13 cellular contexts compared by ENCODE assay signal in genomic region chr12:32198555-32198954, GRCh38.
DNase-seq lines count a peak whose midpoint lies in the region; ATAC-seq, FAIRE-seq and TF ChIP-seq lines count a peak whose summit lies in the region.
"Had no signal": no experiment of that assay in that cellular context is flagged by ENCODE, and none has a peak within 500 bp of the region (broad histone marks: within the 10 kb centered on the region; RNA-seq: fewer than 3 reads in every experiment).

No MANE protein-coding gene starts in this region.

- in situ Hi-C loops in GM12878 (cut with MboI), result no loop called here

- POLR2A ChIA-PET in SK-N-SH (lab: Yijun Ruan, JAX) (no interaction called here), GM12878 (lab: Charles Lee) (interaction anchor here (0.6 kb wide), 1 partner anchor 512 kb away, joined by 3 read pairs; no protein-coding TSS in a partner anchor)

- BruUV-seq in GM12878 (replicated peaks; lab: Mats Ljungman, UMichigan), result no TSS peak

- no peak for TF ChIP-seq RAD21 in SK-N-SH (IDR thresholded peaks at IDR 0.05; ENCODE audit: low read length)
- no peak for TF ChIP-seq RAD21 in GM12878 (IDR thresholded peaks at IDR 0.05; ENCODE audit: insufficient read depth, low read depth, low read length)

- H3K27me3 ChIP-seq in SK-N-SH (ENCODE audit: insufficient read depth) (no peaks in the 10 kb centered on the region), Karpas-422 (ENCODE audit: low read length) (no peaks in the 10 kb centered on the region), GM12878 (replicated peaks in 1 of 2; ENCODE audit: control insufficient read depth in 2 of 2, insufficient read depth in 2 of 2, low read length in 1 of 2) (no peaks in the 10 kb centered on the region)

- ATAC-seq in SK-N-SH treated with all-trans-retinoic acid at 6 μM for 48 hours (no peak), GM12878 (0 out of 3 replicates have a peak, but pooled peaks have one; percentile 21), Right ventricle myocardium inferior (no peak), HG03139 (IDR thresholded peaks at IDR 0.05; ENCODE audit: unreplicated experiment) (no peak)
- ATAC-seq: A549 had no signal

- H3K9ac ChIP-seq in SK-N-SH (no peak overlapping the region), Karpas-422 (ENCODE audit: low read length) (no peak overlapping the region), GM12878 (ENCODE audit: control insufficient read depth, insufficient read depth, low read length) (no peak overlapping the region)

- H3K9me3 ChIP-seq in SK-N-SH (no peaks in the 10 kb centered on the region; the same call in 1 of the 2 replicates), Karpas-422 (ENCODE audit: low read length) (peaks cover 4% of the 10 kb centered on the region; the same call in 1 of the 2 replicates), GM12878 (replicated peaks; ENCODE audit: control insufficient read depth, insufficient read depth, low read length) (peaks cover 5% of the 10 kb centered on the region; the same call in 2 of the 3 replicates)

- H3K79me2 ChIP-seq in SK-N-SH (ENCODE audit: insufficient read depth) (peaks cover 8% of the 10 kb centered on the region; the same call in 1 of the 2 replicates), Karpas-422 (ENCODE audit: low read length) (peaks cover 70% of the 10 kb centered on the region), GM12878 (ENCODE audit: control insufficient read depth, insufficient read depth, low read length) (no peaks in the 10 kb centered on the region)

- no peak for TF ChIP-seq POLR2A in GM12878 (IDR thresholded peaks at IDR 0.05; ENCODE audit: low read depth, low read length)

- TF ChIP-seq EP300 in SK-N-SH (IDR thresholded peaks at IDR 0.05; ENCODE audit: borderline replicate concordance in 1 of 2, low read depth in 1 of 2, low read length in 1 of 2), result no peak
- TF ChIP-seq EP300 in GM12878 (IDR thresholded peaks at IDR 0.05; ENCODE audit: borderline replicate concordance in 1 of 2, control insufficient read depth in 1 of 2, low read depth in 2 of 2, low read length in 2 of 2), result no peak

- DNase-seq in SK-N-SH (no peak), Karpas-422 (no peak), GM12878 (ENCODE audit: low read depth, low spot score) (no peak), lung microvascular endothelial cell (ENCODE audit: low read depth in 2 of 2) (peak; percentile 14 to 88), Right ventricle myocardium inferior (ENCODE audit: missing footprints) (no peak), NCI-H2107 (lab: John Stamatoyannopoulos, UW) (no peak)
- DNase-seq: effector CD8-positive, alpha-beta T cell; occipital lobe had no signal

- H3K4me1 ChIP-seq in SK-N-SH (ENCODE audit: control insufficient read depth in 1 of 2, insufficient read depth in 2 of 2, low read depth in 1 of 2, low read length in 1 of 2), result peaks cover 2 to 9% of the 10 kb centered on the region in 2 experiments
- H3K4me1 ChIP-seq in Karpas-422 (ENCODE audit: low read length), result peaks cover 3% of the 10 kb centered on the region
- H3K4me1 ChIP-seq in GM12878 (ENCODE audit: control insufficient read depth, insufficient read depth, low read length), result no peaks in the 10 kb centered on the region
- H3K4me1 ChIP-seq: A549 had no signal

- H3F3A ChIP-seq in SK-N-SH (replicated peaks; ENCODE audit: insufficient read depth), result peaks cover 25% of the 10 kb centered on the region

- no peaks in the 10 kb centered on the region for H4K20me1 ChIP-seq in SK-N-SH (ENCODE audit: insufficient read depth)
- no peaks in the 10 kb centered on the region for H4K20me1 ChIP-seq in Karpas-422 (ENCODE audit: insufficient read depth, low read depth, low read length)
- no peaks in the 10 kb centered on the region for H4K20me1 ChIP-seq in GM12878 (ENCODE audit: control insufficient read depth, insufficient read depth)

- H3K36me3 ChIP-seq in SK-N-SH (replicated peaks in 1 of 2; ENCODE audit: control insufficient read depth in 1 of 2, insufficient read depth in 2 of 2, low read length in 1 of 2), result peaks cover 0 to 7% of the 10 kb centered on the region in 2 experiments
- H3K36me3 ChIP-seq in Karpas-422 (ENCODE audit: insufficient read depth, low read length), result peaks cover 8% of the 10 kb centered on the region; the same call in 1 of the 2 replicates
- H3K36me3 ChIP-seq in GM12878 (ENCODE audit: control insufficient read depth in 2 of 2, insufficient read depth in 2 of 2, low read length in 1 of 2), result no peaks in the 10 kb centered on the region

- CTCF ChIA-PET in SK-N-SH (lab: Yijun Ruan, JAX), result no interaction called here
- CTCF ChIA-PET in GM12878 (lab: Yijun Ruan, JAX), result interaction anchor here (0.6 to 1.2 kb wide), 2 partner anchors 25 to 474 kb away, joined by 3 read pairs; no protein-coding TSS in a partner anchor

- H3K9me2 ChIP-seq in SK-N-SH, result no peaks in the 10 kb centered on the region
- H3K9me2 ChIP-seq in Karpas-422 (replicated peaks; ENCODE audit: insufficient read depth, low read length), result no peaks in the 10 kb centered on the region

- H2AFZ ChIP-seq in SK-N-SH (ENCODE audit: low read depth) (no peak overlapping the region), Karpas-422 (ENCODE audit: low read length) (no peak overlapping the region), GM12878 (ENCODE audit: control insufficient read depth, low read depth, low read length) (no peak overlapping the region)

- intact Hi-C loops in GM12878 (cut with micrococcal nuclease; ENCODE audit: unreplicated experiment), result no loop called here
- intact Hi-C loops in Right ventricle myocardium inferior (cut with DNase I), result no loop called here

- TF ChIP-seq CTCF in SK-N-SH (IDR thresholded peaks at IDR 0.05), result no peak
- no peak for TF ChIP-seq CTCF in GM12878 (IDR thresholded peaks at IDR 0.05 in 2 of 3, conservative IDR thresholded peaks at IDR 0.05 in 1 of 3; ENCODE audit: control insufficient read depth in 2 of 3, extremely low read depth in 1 of 3, insufficient read depth in 1 of 3, low read depth in 3 of 3, low read length in 3 of 3)

- H3K4me3 ChIP-seq in SK-N-SH (ENCODE audit: low read depth in 2 of 2, low read length in 1 of 2) (no peak overlapping the region), Karpas-422 (ENCODE audit: low read length) (no peak overlapping the region), GM12878 (no peak overlapping the region)
- H3K4me3 ChIP-seq: A549 had no signal

- RAD21 ChIA-PET in GM12878 (lab: Charles Lee; ENCODE audit: unreplicated experiment), result no interaction called here

- H3K4me2 ChIP-seq in SK-N-SH, result no peak overlapping the region
- no peak overlapping the region for H3K4me2 ChIP-seq in Karpas-422 (ENCODE audit: low read depth, low read length, poor library complexity, severe bottlenecking)
- no peak overlapping the region for H3K4me2 ChIP-seq in GM12878 (ENCODE audit: control insufficient read depth, insufficient read depth)
- H3K4me2 ChIP-seq: A549 had no signal

- no peak for FAIRE-seq in GM12878 (lab: Jason Lieb, UNC)
- FAIRE-seq: A549, D721Med, urothelium cell line had no signal

- H3K27ac ChIP-seq in SK-N-SH (ENCODE audit: low read depth in 2 of 2, low read length in 1 of 2) (peak overlapping the region in 1 of 2 experiments; percentile 41; a peak in 2 of 4 replicates), Karpas-422 (ENCODE audit: low read length) (peak overlapping the region; percentile 19; the same call in 1 of the 2 replicates), GM12878 (ENCODE audit: control insufficient read depth, insufficient read depth) (no peak overlapping the region)
- H3K27ac ChIP-seq: A549 had no signal

- WGBS in SK-N-SH (ENCODE audit: low lambda C conversion rate), result 65% methylated on average over 2 of the region's 2 CpGs
- WGBS in GM12878 (ENCODE audit: insufficient coverage, insufficient replicate concordance, low lambda C conversion rate, missing lambda C conversion rate), result 10% methylated on average over 1 of the region's 2 CpGs

- SMC1A ChIA-PET in GM12878 (lab: Charles Lee; ENCODE audit: uncharacterized antibody, unreplicated experiment), result no interaction called here

TF ChIP-seq in SK-N-SH, 30 proteins besides CTCF, POLR2A, EP300 and RAD21 (continues in another document):
- TF ChIP-seq FOSL2 (IDR thresholded peaks at IDR 0.05; ENCODE audit: borderline replicate concordance, low read depth), result peak; percentile 59; the same call in 1 of the 2 replicates

TF ChIP-seq in SK-N-SH treated with all-trans-retinoic acid at 6 μM for 48 hours, 23 proteins besides CTCF, POLR2A, EP300 and RAD21 (continues in another document):
- TF ChIP-seq ISL1 (CRISPR knock-in tag; IDR thresholded peaks at IDR 0.05) (no peak), OSR1 (CRISPR knock-in tag; IDR thresholded peaks at IDR 0.05) (no peak), GLIS3 (CRISPR knock-in tag; IDR thresholded peaks at IDR 0.05) (no peak), CSDC2 (CRISPR knock-in tag; IDR thresholded peaks at IDR 0.05) (no peak), RARB (CRISPR knock-in tag; IDR thresholded peaks at IDR 0.05) (no peak), CSRNP3 (CRISPR knock-in tag; IDR thresholded peaks at IDR 0.05) (no peak)

TF ChIP-seq in GM12878, 131 proteins besides CTCF, POLR2A, EP300 and RAD21:
- TF ChIP-seq, protein P1, sequence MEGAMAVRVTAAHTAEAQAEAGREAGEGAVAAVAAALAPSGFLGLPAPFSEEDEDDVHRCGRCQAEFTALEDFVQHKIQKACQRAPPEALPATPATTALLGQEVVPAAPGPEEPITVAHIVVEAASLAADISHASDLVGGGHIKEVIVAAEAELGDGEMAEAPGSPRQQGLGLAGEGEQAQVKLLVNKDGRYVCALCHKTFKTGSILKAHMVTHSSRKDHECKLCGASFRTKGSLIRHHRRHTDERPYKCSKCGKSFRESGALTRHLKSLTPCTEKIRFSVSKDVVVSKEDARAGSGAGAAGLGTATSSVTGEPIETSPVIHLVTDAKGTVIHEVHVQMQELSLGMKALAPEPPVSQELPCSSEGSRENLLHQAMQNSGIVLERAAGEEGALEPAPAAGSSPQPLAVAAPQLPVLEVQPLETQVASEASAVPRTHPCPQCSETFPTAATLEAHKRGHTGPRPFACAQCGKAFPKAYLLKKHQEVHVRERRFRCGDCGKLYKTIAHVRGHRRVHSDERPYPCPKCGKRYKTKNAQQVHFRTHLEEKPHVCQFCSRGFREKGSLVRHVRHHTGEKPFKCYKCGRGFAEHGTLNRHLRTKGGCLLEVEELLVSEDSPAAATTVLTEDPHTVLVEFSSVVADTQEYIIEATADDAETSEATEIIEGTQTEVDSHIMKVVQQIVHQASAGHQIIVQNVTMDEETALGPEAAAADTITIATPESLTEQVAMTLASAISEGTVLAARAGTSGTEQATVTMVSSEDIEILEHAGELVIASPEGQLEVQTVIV (IDR thresholded peaks at IDR 0.05; ENCODE audit: borderline replicate concordance, partially characterized antibody), result no peak
- peak; percentile 32; the same call in 1 of the 2 replicates for TF ChIP-seq JUNB (IDR thresholded peaks at IDR 0.05)
- TF ChIP-seq, protein P2, sequence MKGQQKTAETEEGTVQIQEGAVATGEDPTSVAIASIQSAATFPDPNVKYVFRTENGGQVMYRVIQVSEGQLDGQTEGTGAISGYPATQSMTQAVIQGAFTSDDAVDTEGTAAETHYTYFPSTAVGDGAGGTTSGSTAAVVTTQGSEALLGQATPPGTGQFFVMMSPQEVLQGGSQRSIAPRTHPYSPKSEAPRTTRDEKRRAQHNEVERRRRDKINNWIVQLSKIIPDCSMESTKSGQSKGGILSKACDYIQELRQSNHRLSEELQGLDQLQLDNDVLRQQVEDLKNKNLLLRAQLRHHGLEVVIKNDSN (IDR thresholded peaks at IDR 0.05; ENCODE audit: borderline replicate concordance, extremely low read length, insufficient read depth, low read depth, low read length), result no peak

Comparison
In these comparisons a context has a peak if more than half of its experiments do, and no peak if none do; other contexts are left out.
1. DNase-seq: peak in lung microvascular endothelial cell (2 of 2); none in SK-N-SH (single experiment), Karpas-422 (single experiment), GM12878 (single experiment), Right ventricle myocardium inferior (single experiment) and NCI-H2107 (single experiment).
2. Of the 26 proteins assayed by ChIP-seq in both GM12878 and SK-N-SH: peak only in GM12878: none; only in SK-N-SH: PBX3 and TCF12; in both: none; in neither: 24.